ENCODE assay signal across 20 cellular contexts in the genomic region with DNA sequence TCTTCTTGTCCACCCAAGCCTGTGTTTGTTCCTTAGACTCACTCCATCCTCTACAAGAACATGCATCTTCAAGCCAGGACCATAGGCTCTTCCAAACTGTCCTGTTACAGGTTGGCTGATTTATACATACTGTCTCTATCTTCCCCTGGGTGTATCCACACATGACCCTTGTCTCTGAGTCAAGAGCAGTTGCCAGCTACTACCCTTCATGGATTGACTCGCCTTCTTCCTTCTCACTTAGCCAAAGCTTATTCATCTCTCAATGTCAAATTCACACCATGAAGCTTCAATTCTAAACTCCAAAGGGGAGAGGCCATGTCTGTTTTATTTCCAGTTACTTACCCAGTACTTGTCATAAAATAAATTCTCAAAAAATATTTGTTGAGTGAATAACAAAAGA.
"Had no signal": no experiment of that assay in that cellular context is flagged by ENCODE, and none has a peak within 500 bp of the region (broad histone marks: within the 10 kb centered on the region; RNA-seq: fewer than 3 reads in every experiment).

No MANE protein-coding gene starts in this region.

- DNase-seq: dermis blood vessel endothelial cell; effector memory CD4-positive, alpha-beta T cell; natural killer cell; occipital lobe; ovary; posterior cingulate gyrus; psoas muscle; right cardiac atrium; sigmoid colon; stimulated activated CD4-positive, alpha-beta T cell treated with anti-CD3 and anti-CD28 coated beads, Interleukin-4, amount 100 ng/mL, for 4 hours; stimulated activated naive CD8-positive, alpha-beta T cell treated with anti-CD3 and anti-CD28 coated beads, Interleukin-15, Interleukin-2, amounts not matched to agents 100 U/mL and 50 U/mL, for 24 hours; substantia nigra; testis; tibial artery had no signal

- H3K4me3 Mint-ChIP-seq: memory B cell; natural killer cell; stimulated activated memory B cell treated with anti-CD40 and anti-IgM and Interleukin-4, amounts not matched to agents 10 μg/mL and 1 μg/mL and 100 μg/mL, for 72 hours; type B pancreatic cell had no signal

- ATAC-seq: left lobe of liver; natural killer cell; psoas muscle; right cardiac atrium; stimulated activated memory B cell treated with anti-CD40 and anti-IgM and Interleukin-4, amounts not matched to agents 10 μg/mL and 1 μg/mL and 100 μg/mL, for 72 hours; stimulated activated naive CD8-positive, alpha-beta T cell treated with anti-CD3 and anti-CD28 coated beads, Interleukin-15, Interleukin-2, amounts not matched to agents 100 U/mL and 50 U/mL, for 24 hours had no signal

- H3K4me3 ChIP-seq: coronary artery, lung, ovary, psoas muscle, sigmoid colon, testis, tibial artery had no signal

- H3K36me3 Mint-ChIP-seq: memory B cell; natural killer cell; stimulated activated memory B cell treated with anti-CD40 and anti-IgM and Interleukin-4, amounts not matched to agents 10 μg/mL and 1 μg/mL and 100 μg/mL, for 72 hours; type B pancreatic cell had no signal

- H3K9me3 ChIP-seq: ovary, psoas muscle, sigmoid colon, testis, tibial artery had no signal

- H3K4me1 ChIP-seq: psoas muscle, sigmoid colon, testis, tibial artery had no signal

- H3K27ac ChIP-seq: coronary artery, ovary, psoas muscle, sigmoid colon, testis, tibial artery had no signal

- H3K27ac Mint-ChIP-seq: memory B cell; natural killer cell; stimulated activated memory B cell treated with anti-CD40 and anti-IgM and Interleukin-4, amounts not matched to agents 10 μg/mL and 1 μg/mL and 100 μg/mL, for 72 hours; type B pancreatic cell had no signal

- H3K36me3 ChIP-seq: ovary, sigmoid colon, tibial artery had no signal

- H3K27me3 ChIP-seq: ovary, sigmoid colon, testis, tibial artery had no signal

- H3K9me3 Mint-ChIP-seq: memory B cell; natural killer cell; stimulated activated memory B cell treated with anti-CD40 and anti-IgM and Interleukin-4, amounts not matched to agents 10 μg/mL and 1 μg/mL and 100 μg/mL, for 72 hours had no signal

- H3K4me1 Mint-ChIP-seq: memory B cell; natural killer cell; stimulated activated memory B cell treated with anti-CD40 and anti-IgM and Interleukin-4, amounts not matched to agents 10 μg/mL and 1 μg/mL and 100 μg/mL, for 72 hours had no signal
